ENCODE assay signal across 22 cellular contexts in the genomic region with DNA sequence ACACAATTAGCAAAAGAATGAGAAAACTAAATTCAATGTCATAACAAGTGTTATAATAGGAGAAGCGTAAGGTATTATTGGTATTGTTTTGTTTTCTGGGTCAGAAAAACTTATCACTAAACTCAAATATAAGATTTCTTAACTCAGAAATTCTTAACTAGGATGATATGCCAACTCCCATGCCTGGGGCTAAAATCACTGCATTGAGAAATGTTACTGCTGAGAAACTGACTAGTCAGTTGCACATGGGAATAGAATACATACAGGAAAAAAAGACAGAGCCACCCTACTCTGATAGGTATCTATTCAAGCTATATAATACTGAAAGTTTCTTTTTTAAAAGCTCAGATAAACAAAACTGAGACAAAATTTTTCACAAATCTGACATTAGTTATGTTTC. TPM values are rescaled to one million over a fixed set of nuclear protein-coding genes. Genes with fewer than 3 reads are reported as not detected.
DNase-seq lines count a peak whose midpoint lies in the region; ATAC-seq and TF ChIP-seq lines count a peak whose summit lies in the region.
"Had no signal": no experiment of that assay in that cellular context is flagged by ENCODE, and none has a peak within 500 bp of the region (broad histone marks: within the 10 kb centered on the region; RNA-seq: fewer than 3 reads in every experiment).

No MANE protein-coding gene starts in this region.

- no peaks in the 10 kb centered on the region for H3K27me3 Mint-ChIP-seq in H9 (ENCODE audit: low read depth)
- H3K27me3 Mint-ChIP-seq: activated naive CD8-positive, alpha-beta T cell; brain had no signal

- H2AFZ ChIP-seq in H9 (ENCODE audit: low read length) = no peak overlapping the region

- H3K4ac ChIP-seq in H9 (ENCODE audit: low read depth, low read length) = no peak overlapping the region

- no peaks in the 10 kb centered on the region for H3K79me1 ChIP-seq in H9 (ENCODE audit: insufficient read depth, low read depth, low read length, poor library complexity, severe bottlenecking)

- peaks cover 1 to 29% (median 25%) of the 10 kb centered on the region in 3 experiments; a peak in 6 of 7 replicates for H3K36me3 Mint-ChIP-seq in H9 (ENCODE audit: insufficient read depth in 1 of 3, low read depth in 3 of 3)

- no peak overlapping the region for H4K91ac ChIP-seq in H9 (ENCODE audit: insufficient read length, low read depth, low read length)

- no peak overlapping the region for H3K23ac ChIP-seq in H9 (ENCODE audit: insufficient read length, low read depth, low read length)

- peaks cover 32 to 35% of the 10 kb centered on the region in 2 experiments for H3K4me1 Mint-ChIP-seq in H9
- H3K4me1 Mint-ChIP-seq: brain had no signal

- H3K27me3 ChIP-seq in H9 (ENCODE audit: insufficient read depth, low read length) (no peaks in the 10 kb centered on the region), tibial artery (no peaks in the 10 kb centered on the region)
- H3K27me3 ChIP-seq: gastroesophageal sphincter, neutrophil, spleen, vagina had no signal

- H3K4me2 ChIP-seq in H9 (ENCODE audit: insufficient read depth, insufficient read length, low read length) = no peak overlapping the region

- no peak overlapping the region for H2BK20ac ChIP-seq in H9 (ENCODE audit: low read depth, low read length, poor library complexity, severe bottlenecking)

- intact Hi-C loops in tibial artery (cut with DNase I; ENCODE audit: low total_unique reads) = no loop called here

- H3K4me3 ChIP-seq in AG09309 (ENCODE audit: control insufficient read depth, low read depth, low read length) (no peak overlapping the region), foreskin fibroblast (ENCODE audit: low read depth in 1 of 2, low read length in 2 of 2) (no peak overlapping the region), tibial artery (no peak overlapping the region)
- H3K4me3 ChIP-seq: coronary artery, gastroesophageal sphincter, lung, spleen, vagina had no signal

- H3K9me3 ChIP-seq in H9 (ENCODE audit: control insufficient read depth, low read depth, low read length) (no peaks in the 10 kb centered on the region), tibial artery (no peaks in the 10 kb centered on the region)
- H3K9me3 ChIP-seq: gastroesophageal sphincter, neutrophil, spleen, vagina had no signal

- no peaks in the 10 kb centered on the region for H4K20me1 ChIP-seq in H9 (ENCODE audit: control insufficient read depth, insufficient read depth, insufficient read length)

- no peaks in the 10 kb centered on the region for H3K23me2 ChIP-seq in H9 (ENCODE audit: insufficient read length, low read depth, low read length, poor library complexity, severe bottlenecking)

- H2BK5ac ChIP-seq in H9 (ENCODE audit: insufficient read length, low read length) = no peak overlapping the region

- no peak overlapping the region for H3K56ac ChIP-seq in H9 (ENCODE audit: insufficient read length, low read depth, low read length)

- DNase-seq in AG09309 (ENCODE audit: low read depth) (peak; percentile 8), H9 (no peak), amniotic epithelial cell (ENCODE audit: low read depth) (peak; percentile 23), foreskin fibroblast (peak; percentile 9 to 64), tibial artery (no peak), NCI-H345 (lab: John Stamatoyannopoulos, UW) (no peak)
- DNase-seq: activated CD4-positive, alpha-beta T cell treated with anti-CD3 and anti-CD28 coated beads for 1 hour; HCEC 1CT; kidney; NCI-H2107; NCI-H524 treated with DMSO at 0.1 percent for 48 hours; spleen; substantia nigra had no signal

- no peak overlapping the region for H3K9ac ChIP-seq in H9 (ENCODE audit: extremely low read depth, insufficient read length, low read length)

- no peak overlapping the region for H3K14ac ChIP-seq in H9 (ENCODE audit: insufficient read depth, low read length)

- peaks cover 0 to 33% (median 7%) of the 10 kb centered on the region in 3 donors for H3K36me3 ChIP-seq in tibial artery

- H3K4me3 Mint-ChIP-seq in H9 = no peak overlapping the region
- H3K4me3 Mint-ChIP-seq: activated naive CD8-positive, alpha-beta T cell; brain had no signal

- H2BK120ac ChIP-seq in H9 (ENCODE audit: low read depth, low read length, poor library complexity, severe bottlenecking) = no peak overlapping the region

- ATAC-seq in GM18520 (IDR thresholded peaks at IDR 0.05; ENCODE audit: unreplicated experiment) (no peak), HG03442 (IDR thresholded peaks at IDR 0.05; ENCODE audit: unreplicated experiment) (no peak)
- ATAC-seq: gastroesophageal sphincter had no signal

- peaks cover 3% of the 10 kb centered on the region; the same call in 1 of the 2 replicates for H3K4me1 ChIP-seq in H9 (ENCODE audit: insufficient read depth, low read length)
- H3K4me1 ChIP-seq in tibial artery = no peaks in the 10 kb centered on the region
- H3K4me1 ChIP-seq: gastroesophageal sphincter, spleen, vagina had no signal

- H2BK12ac ChIP-seq in H9 (ENCODE audit: insufficient read length, low read depth, low read length) = no peak overlapping the region

- no peak overlapping the region for H4K5ac ChIP-seq in H9 (ENCODE audit: insufficient read length, low read depth, low read length)

- H3K18ac ChIP-seq in H9 (ENCODE audit: insufficient read length, low read depth, low read length) = no peak overlapping the region

- H2BK15ac ChIP-seq in H9 (ENCODE audit: low read depth, low read length) = no peak overlapping the region

- H3K79me2 ChIP-seq in H9 (ENCODE audit: insufficient read depth, low read length) = no peaks in the 10 kb centered on the region

- no peak overlapping the region for H2AK5ac ChIP-seq in H9 (ENCODE audit: insufficient read length, low read length)

- no peak overlapping the region for H3T11ph ChIP-seq in H9 (ENCODE audit: low read length)

- no CpG with 5 or more reads among the region's 1 CpG for WGBS in H9 (ENCODE audit: extremely low coverage, insufficient read length, low lambda C conversion rate)

- peak overlapping the region in 2 of 3 experiments; percentile 30 to 62; a peak in 3 of 7 replicates for H3K27ac Mint-ChIP-seq in H9
- H3K27ac Mint-ChIP-seq: activated naive CD8-positive, alpha-beta T cell; brain had no signal

- no peak overlapping the region for H4K8ac ChIP-seq in H9 (replicated peaks; ENCODE audit: insufficient read length, low read depth, low read length)

- H3K27ac ChIP-seq in H9 (ENCODE audit: insufficient read length, low read depth, low read length) (no peak overlapping the region), tibial artery (no peak overlapping the region)
- H3K27ac ChIP-seq: coronary artery, gastroesophageal sphincter, neutrophil, spleen, vagina had no signal

- no peak for TF ChIP-seq CTCF in AG09309 (IDR thresholded peaks at IDR 0.05; ENCODE audit: control insufficient read depth, insufficient read depth, low read depth, low read length, missing control alignments)
- TF ChIP-seq CTCF in H9 (conservative IDR thresholded peaks at IDR 0.05) = no peak
- no peak for TF ChIP-seq CTCF in foreskin fibroblast (IDR thresholded peaks at IDR 0.05; ENCODE audit: low read depth, low read length)
- TF ChIP-seq CTCF in tibial artery (IDR thresholded peaks at IDR 0.05) = no peak

- H3K9me3 Mint-ChIP-seq in H9 = peaks cover 0 to 3% of the 10 kb centered on the region in 2 experiments; a peak in 2 of 5 replicates
- H3K9me3 Mint-ChIP-seq: brain had no signal

RNA-seq across cellular contexts. Expression of a gene that starts 56.3 kb away (rescaled TPM):
- 87.2 and 89.9 TPM in 2 replicates for total RNA-seq in H9 (2021)

RNA-seq across cellular contexts. Expression of a gene that starts 56.5 kb away (rescaled TPM):
- 44.3 and 46.4 TPM in 2 replicates for total RNA-seq in H9 (2021)

Comparison
In these comparisons a context has a peak if more than half of its experiments do, and no peak if none do; other contexts are left out.
1. DNase-seq: peak in AG09309 (single experiment), amniotic epithelial cell (single experiment) and foreskin fibroblast (2 of 2); none in H9 (single experiment), tibial artery (0 of 2) and NCI-H345 (single experiment).